ENCODE assay signal across 10 cellular contexts in the genomic region with DNA sequence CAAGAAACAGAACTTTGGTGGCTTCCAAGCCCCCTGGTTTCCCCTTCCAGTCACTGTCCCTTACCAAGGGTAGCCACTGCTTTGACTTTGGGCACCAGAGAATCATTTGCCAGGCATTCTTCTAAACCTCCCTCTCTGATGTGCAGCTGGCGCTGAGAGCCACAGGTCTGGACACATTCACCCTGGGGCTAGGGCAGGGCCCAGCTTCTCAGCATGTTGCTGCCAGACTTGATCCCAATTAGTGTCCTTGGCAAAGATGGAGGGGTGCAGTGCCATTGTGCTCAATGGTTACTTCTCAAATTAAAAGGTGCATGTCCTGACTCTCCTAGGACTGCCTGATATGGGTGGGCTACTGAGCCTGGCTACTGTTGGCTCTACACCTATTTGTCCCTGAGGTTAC. TPM values are rescaled to one million over a fixed set of nuclear protein-coding genes. Genes with fewer than 3 reads are reported as not detected.
DNase-seq lines count a peak whose midpoint lies in the region; ATAC-seq and TF ChIP-seq lines count a peak whose summit lies in the region.
"Had no signal": no experiment of that assay in that cellular context is flagged by ENCODE, and none has a peak within 500 bp of the region (broad histone marks: within the 10 kb centered on the region; RNA-seq: fewer than 3 reads in every experiment).

No MANE protein-coding gene starts in this region.

- H3K4me1 ChIP-seq in CD4-positive, CD25-positive, alpha-beta regulatory T cell (ENCODE audit: control insufficient read depth, insufficient read depth, low read length, poor library complexity, severe bottlenecking), result peaks cover 18% of the 10 kb centered on the region
- H3K4me1 ChIP-seq in effector memory CD4-positive, alpha-beta T cell (ENCODE audit: control insufficient read depth, insufficient read depth, low read length, poor library complexity, severe bottlenecking), result peaks cover 15% of the 10 kb centered on the region
- peaks cover 29% of the 10 kb centered on the region for H3K4me1 ChIP-seq in parathyroid adenoma

- no peak for TF ChIP-seq CTCF in parathyroid adenoma (IDR thresholded peaks at IDR 0.05)

- no peak for DNase-seq in CD4-positive, CD25-positive, alpha-beta regulatory T cell
- no peak for DNase-seq in effector memory CD4-positive, alpha-beta T cell
- DNase-seq in DMS 273 treated with DMSO at 0.1 percent for 48 hours (lab: John Stamatoyannopoulos, UW), result no peak
- no peak for DNase-seq in activated CD4-positive, CD25-positive, alpha-beta regulatory T cell treated with anti-CD3 and anti-CD28 coated beads, Interleukin-2, amount 50 U/mL, for 72 hours

- peak overlapping the region; percentile 37 to 73 (median 71) for H3K4me3 Mint-ChIP-seq in CD4-positive, CD25-positive, alpha-beta regulatory T cell
- peak overlapping the region in 3 of 4 donors; percentile 70 to 86 (median 83) for H3K4me3 Mint-ChIP-seq in IgD-negative memory B cell
- H3K4me3 Mint-ChIP-seq: neural crest cell had no signal

- no peaks in the 10 kb centered on the region for H3K27me3 Mint-ChIP-seq in CD4-positive, CD25-positive, alpha-beta regulatory T cell
- no peaks in the 10 kb centered on the region for H3K27me3 Mint-ChIP-seq in IgD-negative memory B cell

- no peaks in the 10 kb centered on the region for H3K9me3 ChIP-seq in CD4-positive, CD25-positive, alpha-beta regulatory T cell (ENCODE audit: control insufficient read depth in 2 of 2, low read length in 2 of 2)
- no peaks in the 10 kb centered on the region for H3K9me3 ChIP-seq in effector memory CD4-positive, alpha-beta T cell (ENCODE audit: control insufficient read depth, low read length)
- no peaks in the 10 kb centered on the region for H3K9me3 ChIP-seq in parathyroid adenoma (ENCODE audit: control insufficient read depth, low read length)

- no peak overlapping the region for H3K9ac ChIP-seq in parathyroid adenoma

- H3K4me1 Mint-ChIP-seq in CD4-positive, CD25-positive, alpha-beta regulatory T cell, result peaks cover 19 to 53% (median 31%) of the 10 kb centered on the region in 4 donors
- peaks cover 0 to 10% (median 2%) of the 10 kb centered on the region in 3 donors for H3K4me1 Mint-ChIP-seq in IgD-negative memory B cell
- H3K4me1 Mint-ChIP-seq: neural crest cell had no signal

- no peaks in the 10 kb centered on the region for H3K79me2 ChIP-seq in parathyroid adenoma

- peak overlapping the region; percentile 59 for H3K27ac ChIP-seq in CD4-positive, CD25-positive, alpha-beta regulatory T cell (ENCODE audit: insufficient read depth, low read length, poor library complexity, severe bottlenecking)
- no peak overlapping the region for H3K27ac ChIP-seq in effector memory CD4-positive, alpha-beta T cell (ENCODE audit: insufficient read depth, low read length, poor library complexity, severe bottlenecking)
- no peak overlapping the region for H3K27ac ChIP-seq in parathyroid adenoma

- no peaks in the 10 kb centered on the region for H3K36me3 ChIP-seq in CD4-positive, CD25-positive, alpha-beta regulatory T cell (ENCODE audit: control insufficient read depth, insufficient read depth, low read length)
- H3K36me3 ChIP-seq in effector memory CD4-positive, alpha-beta T cell (ENCODE audit: control insufficient read depth, insufficient read depth, low read length), result no peaks in the 10 kb centered on the region
- no peaks in the 10 kb centered on the region for H3K36me3 ChIP-seq in parathyroid adenoma (ENCODE audit: control insufficient read depth, insufficient read depth, low read length)

- no peak overlapping the region for H3K4me2 ChIP-seq in parathyroid adenoma (ENCODE audit: low read length)

- H3K9me3 Mint-ChIP-seq in CD4-positive, CD25-positive, alpha-beta regulatory T cell, result peaks cover 0 to 2% (median 0%) of the 10 kb centered on the region in 7 donors
- H3K9me3 Mint-ChIP-seq in IgD-negative memory B cell, result no peaks in the 10 kb centered on the region
- H3K9me3 Mint-ChIP-seq: neural crest cell had no signal

- H3K4me3 ChIP-seq in CD4-positive, CD25-positive, alpha-beta regulatory T cell (ENCODE audit: low read depth, low read length), result peak overlapping the region; percentile 15
- peak overlapping the region; percentile 37 for H3K4me3 ChIP-seq in effector memory CD4-positive, alpha-beta T cell (ENCODE audit: insufficient read depth, low read depth, low read length, poor library complexity, severe bottlenecking)
- no peak overlapping the region for H3K4me3 ChIP-seq in parathyroid adenoma (ENCODE audit: low read depth, low read length)

- H3K27me3 ChIP-seq in CD4-positive, CD25-positive, alpha-beta regulatory T cell (ENCODE audit: control insufficient read depth, insufficient read depth, low read length), result no peaks in the 10 kb centered on the region
- no peaks in the 10 kb centered on the region for H3K27me3 ChIP-seq in effector memory CD4-positive, alpha-beta T cell (replicated peaks; ENCODE audit: control insufficient read depth, insufficient read depth, low read length, poor library complexity, severe bottlenecking)
- H3K27me3 ChIP-seq in parathyroid adenoma (ENCODE audit: control insufficient read depth, insufficient read depth, low read length), result no peaks in the 10 kb centered on the region

- H3K27ac Mint-ChIP-seq in CD4-positive, CD25-positive, alpha-beta regulatory T cell, result peak overlapping the region; percentile 79 to 90 (median 83)
- H3K27ac Mint-ChIP-seq in IgD-negative memory B cell, result no peak overlapping the region

- H3K36me3 Mint-ChIP-seq in CD4-positive, CD25-positive, alpha-beta regulatory T cell, result no peaks in the 10 kb centered on the region
- H3K36me3 Mint-ChIP-seq in IgD-negative memory B cell, result no peaks in the 10 kb centered on the region

- peak in 1 of 2 donors; percentile 20 for ATAC-seq in CD4-positive, CD25-positive, alpha-beta regulatory T cell (ENCODE audit: low read depth in 2 of 2)
- ATAC-seq in GM19351 (IDR thresholded peaks at IDR 0.05; ENCODE audit: unreplicated experiment) (no peak), HG03280 (IDR thresholded peaks at IDR 0.05; ENCODE audit: unreplicated experiment) (no peak)

- peak overlapping the region; percentile 98 for H2AFZ ChIP-seq in parathyroid adenoma

RNA-seq across cellular contexts. Expression of gene SLC47A2, which starts 7.6 kb away (rescaled TPM):
- not detected for total RNA-seq in CD4-positive, CD25-positive, alpha-beta regulatory T cell
- not detected for polyA plus RNA-seq in CD4-positive, CD25-positive, alpha-beta regulatory T cell
- polyA plus RNA-seq in IgD-negative memory B cell, result 0.15 TPM
- total RNA-seq: chondrocyte, neural crest cell had no signal

RNA-seq across cellular contexts. Expression of gene ALDH3A1, which starts 24.1 kb away (rescaled TPM):
- not detected for total RNA-seq in CD4-positive, CD25-positive, alpha-beta regulatory T cell
- polyA plus RNA-seq in CD4-positive, CD25-positive, alpha-beta regulatory T cell, result under 1 TPM in 1 of 4 donors, not detected in 3; 0.14 TPM
- not detected for polyA plus RNA-seq in IgD-negative memory B cell
- total RNA-seq: chondrocyte, neural crest cell had no signal

Comparison
In these comparisons a context has a peak if more than half of its experiments do, and no peak if none do; other contexts are left out.
1. H3K27ac Mint-ChIP-seq: peak in CD4-positive, CD25-positive, alpha-beta regulatory T cell (3 of 3); none in IgD-negative memory B cell (0 of 3).